ENCODE assay signal across 8 cellular contexts in genomic region chr6:15663057-15663638, GRCh38. TPM values are rescaled to one million over a fixed set of nuclear protein-coding genes. Genes with fewer than 3 reads are reported as not detected.
A peak's percentile ranks its signal among the peaks of the same experiment; 100 is the strongest.
DNase-seq lines count a peak whose midpoint lies in the region; ATAC-seq and TF ChIP-seq lines count a peak whose summit lies in the region.

No MANE protein-coding gene starts in this region.

- H3K27ac ChIP-seq in right lobe of liver (peak overlapping the region in 2 of 3 donors; percentile 58 to 79), thoracic aorta (peak overlapping the region; percentile 66 to 75)

- peaks cover 0 to 3% (median 0%) of the 10 kb centered on the region in 5 experiments for H3K9me3 Mint-ChIP-seq in brain

- 23% methylated on average over 21 of the region's 25 CpGs for WGBS in right lobe of liver (ENCODE audit: insufficient coverage, low coverage, low lambda C conversion rate, missing lambda C conversion rate)

- H3K36me3 Mint-ChIP-seq in brain = peaks cover 5% of the 10 kb centered on the region

- intact Hi-C loops in right lobe of liver (cut with DNase I) = no loop called here

- peak overlapping the region; percentile 58 for H3K4me3 ChIP-seq in AG09309 (ENCODE audit: control insufficient read depth, low read depth, low read length)
- H3K4me3 ChIP-seq in GM06990 (replicated peaks; ENCODE audit: low read depth, low read length) = peak overlapping the region; percentile 87
- H3K4me3 ChIP-seq in right lobe of liver = peak overlapping the region; percentile 85 to 89 (median 88)
- peak overlapping the region; percentile 93 for H3K4me3 ChIP-seq in thoracic aorta

- peaks cover 31% of the 10 kb centered on the region for H3K27me3 Mint-ChIP-seq in brain

- peak overlapping the region in 4 of 5 experiments; percentile 4 to 53 (median 50) for H3K27ac Mint-ChIP-seq in brain

- TF ChIP-seq CTCF in AG09309 (IDR thresholded peaks at IDR 0.05; ENCODE audit: control insufficient read depth, insufficient read depth, low read depth, low read length, missing control alignments) (no peak), GM06990 (IDR thresholded peaks at IDR 0.05; ENCODE audit: insufficient read depth, low read length, poor library complexity, severe bottlenecking) (no peak), brain (conservative IDR thresholded peaks at IDR 0.05) (no peak), right lobe of liver (IDR thresholded peaks at IDR 0.05) (no peak), thoracic aorta (IDR thresholded peaks at IDR 0.05) (no peak)

- ATAC-seq in right lobe of liver = no peak
- peak; percentile 90 for ATAC-seq in thoracic aorta (ENCODE audit: insufficient number of reproducible peaks, low FRiP score, low read depth)
- ATAC-seq in GM21381 (IDR thresholded peaks at IDR 0.05; ENCODE audit: unreplicated experiment) = no peak
- no peak for ATAC-seq in HG02852 (IDR thresholded peaks at IDR 0.05; ENCODE audit: unreplicated experiment)

- H3K27me3 ChIP-seq in GM06990 (replicated peaks; ENCODE audit: control insufficient read depth, insufficient read depth, low read length) = no peaks in the 10 kb centered on the region
- no peaks in the 10 kb centered on the region for H3K27me3 ChIP-seq in right lobe of liver
- no peaks in the 10 kb centered on the region for H3K27me3 ChIP-seq in thoracic aorta (replicated peaks; ENCODE audit: insufficient read depth)

- peak overlapping the region; percentile 78 to 87 (median 79) for H3K4me3 Mint-ChIP-seq in brain

- no peak for TF ChIP-seq POLR2A in right lobe of liver (IDR thresholded peaks at IDR 0.05)

- H3K4me1 Mint-ChIP-seq in brain = peaks cover 19% of the 10 kb centered on the region

- H3K36me3 ChIP-seq in GM06990 (ENCODE audit: control insufficient read depth, insufficient read depth, low read length) = peaks cover 1% of the 10 kb centered on the region
- no peaks in the 10 kb centered on the region for H3K36me3 ChIP-seq in right lobe of liver
- H3K36me3 ChIP-seq in thoracic aorta = no peaks in the 10 kb centered on the region

- H3K4me1 ChIP-seq in right lobe of liver (peaks cover 0 to 6% (median 0%) of the 10 kb centered on the region in 4 donors), thoracic aorta (ENCODE audit: control insufficient read depth in 1 of 2, low read depth in 2 of 2) (peaks cover 8 to 16% of the 10 kb centered on the region in 2 donors)

- DNase-seq in AG09309 (ENCODE audit: low read depth) (no peak), GM06990 (ENCODE audit: extremely low read depth, insufficient read length) (no peak), NCI-H2081 treated with DMSO at 0.1 percent for 48 hours (lab: John Stamatoyannopoulos, UW) (peak; percentile 24), right lobe of liver (no peak), thoracic aorta (ENCODE audit: low spot score) (no peak)

- H3K9me3 ChIP-seq in right lobe of liver (no peaks in the 10 kb centered on the region), thoracic aorta (no peaks in the 10 kb centered on the region)

RNA-seq across cellular contexts. Expression of gene DTNBP1, which starts 0.3 kb away (rescaled TPM):
- polyA plus RNA-seq in brain (ENCODE audit: insufficient read depth, low read depth, low replicate concordance) = 33.1 TPM
- total RNA-seq in right lobe of liver (1 to 10 TPM; 3.4 to 8.6 (median 5.7) TPM), thoracic aorta (10 to 100 TPM; 11.5 to 30.8 TPM)
